7 cellular contexts compared by ENCODE assay signal in genomic region chr1:33350611-33351280, GRCh38. TPM values are rescaled to one million over a fixed set of nuclear protein-coding genes. Genes with fewer than 3 reads are reported as not detected.
A peak's percentile ranks its signal among the peaks of the same experiment; 100 is the strongest.
DNase-seq lines count a peak whose midpoint lies in the region; ATAC-seq and TF ChIP-seq lines count a peak whose summit lies in the region.

No MANE protein-coding gene starts in this region.

- ATAC-seq in T-cell (replicated peaks in 1 of 4) (no peak), GM21360 (IDR thresholded peaks at IDR 0.05; ENCODE audit: unreplicated experiment) (no peak)

- DNase-seq in T-cell (no peak), fibroblast of villous mesenchyme (ENCODE audit: low read depth) (no peak), head of caudate nucleus (no peak), NCI-H2081 (lab: John Stamatoyannopoulos, UW) (no peak)

- peaks cover 0 to 27% of the 10 kb centered on the region in 2 experiments; a peak in 1 of 3 replicates for H3K36me3 ChIP-seq in HEK293 (ENCODE audit: control insufficient read depth in 2 of 2, insufficient read depth in 1 of 2, low read length in 2 of 2)

- peak overlapping the region; percentile 54 for H3K4me3 ChIP-seq in HEK293 (ENCODE audit: low read depth, low read length)
- H3K4me3 ChIP-seq in fibroblast of villous mesenchyme (ENCODE audit: low read depth, low read length): peak overlapping the region; percentile 56
- H3K4me3 ChIP-seq in skin epidermis: peak overlapping the region; percentile 39 to 84 (median 55)

- H3K27ac ChIP-seq in HEK293 (ENCODE audit: extremely low read depth, low read depth, low read length) (no peak overlapping the region; the same call in 1 of the 2 replicates), skin epidermis (peak overlapping the region in 20 of 21 experiments; percentile 50 to 95 (median 86))

- H3K36me3 Mint-ChIP-seq in T-cell: peaks cover 5% of the 10 kb centered on the region

- TF ChIP-seq CTCF in HEK293 (tag by site-specific recombination; IDR thresholded peaks at IDR 0.05) (no peak), fibroblast of villous mesenchyme (IDR thresholded peaks at IDR 0.05; ENCODE audit: insufficient read depth, low read depth, low read length) (no peak)

- H3K9me3 Mint-ChIP-seq in T-cell: no peaks in the 10 kb centered on the region

- H3K9me3 ChIP-seq in HEK293 (ENCODE audit: control insufficient read depth, insufficient read depth, low read depth, low read length): no peaks in the 10 kb centered on the region

- H3K4me1 ChIP-seq in HEK293 (ENCODE audit: control insufficient read depth, insufficient read depth, low read length): peaks cover 17% of the 10 kb centered on the region

- no peaks in the 10 kb centered on the region for H3K27me3 Mint-ChIP-seq in T-cell

- H3K27ac Mint-ChIP-seq in T-cell: peak overlapping the region; percentile 87 to 91

- CTCF ChIA-PET in HEK293 (lab: Yijun Ruan, JAX) (interaction anchor here (0.6 to 1.0 kb wide), 5 partner anchors 11 to 201 kb away, joined by 3 to 4 read pairs (median 3); no protein-coding TSS in a partner anchor), T-cell (lab: Charles Lee) (no interaction called here)

- H3K4me3 Mint-ChIP-seq in T-cell: peak overlapping the region; percentile 87 to 88 (median 87)

- intact Hi-C loops in head of caudate nucleus (cut with DNase I): no loop called here

- POLR2A ChIA-PET in HEK293 (lab: Yijun Ruan, JAX): interaction anchor here (1.1 to 1.5 kb wide), 5 partner anchors 13 to 223 kb away, joined by 3 to 7 read pairs (median 4); no protein-coding TSS in a partner anchor
- POLR2A ChIA-PET in T-cell (lab: Charles Lee): interaction anchor here in 1 of 2 donors (1.0 kb wide), 1 partner anchor 9 kb away, joined by 3 read pairs; no protein-coding TSS in a partner anchor

- peaks cover 35 to 42% (median 42%) of the 10 kb centered on the region in 3 donors for H3K4me1 Mint-ChIP-seq in T-cell

TF ChIP-seq in HEK293, 187 proteins besides CTCF, POLR2A, EP300 and RAD21:
- TF ChIP-seq ZFP3 (tag by site-specific recombination; IDR thresholded peaks at IDR 0.05; ENCODE audit: low read depth): no peak
- TF ChIP-seq ZNF366 (tag by site-specific recombination; conservative IDR thresholded peaks at IDR 0.05): peak; percentile 86
- 0 out of 2 replicates have a peak, but pooled peaks have one; percentile 8 for TF ChIP-seq ZNF600 (tag by site-specific recombination; IDR thresholded peaks at IDR 0.05)
- no peak for TF ChIP-seq ZNF324 (tag by site-specific recombination; IDR thresholded peaks at IDR 0.05)
- TF ChIP-seq ZNF335 (tag by site-specific recombination; conservative IDR thresholded peaks at IDR 0.05): peak; percentile 88
- TF ChIP-seq PRDM1 (tag by site-specific recombination; IDR thresholded peaks at IDR 0.05): peak; percentile 66; the same call in 1 of the 2 replicates
- 0 out of 2 replicates have a peak, but pooled peaks have one; percentile 12 for TF ChIP-seq ZNF701 (tag by site-specific recombination; IDR thresholded peaks at IDR 0.05)
- no peak for TF ChIP-seq ZNF777 (tag by site-specific recombination; IDR thresholded peaks at IDR 0.05; ENCODE audit: borderline replicate concordance)
- TF ChIP-seq ZBTB10 (tag by site-specific recombination; IDR thresholded peaks at IDR 0.05): 0 out of 2 replicates have a peak, but pooled peaks have one; percentile 7

RNA-seq across cellular contexts. Expression of gene A3GALT2, which starts 29.8 kb away (rescaled TPM):
- total RNA-seq in T-cell: under 1 TPM in 1 of 5 donors, not detected in 4; 0.26 TPM
- not detected in 2 replicates for total RNA-seq in fibroblast of villous mesenchyme
